ENCODE assay signal across 14 cellular contexts in genomic region chr1:147246910-147247655, GRCh38. TPM values are rescaled to one million over a fixed set of nuclear protein-coding genes. Genes with fewer than 3 reads are reported as not detected.
DNase-seq lines count a peak whose midpoint lies in the region; ATAC-seq and TF ChIP-seq lines count a peak whose summit lies in the region.
"Had no signal": no experiment of that assay in that cellular context is flagged by ENCODE, and none has a peak within 500 bp of the region (broad histone marks: within the 10 kb centered on the region; RNA-seq: fewer than 3 reads in every experiment).

No MANE protein-coding gene starts in this region.

- H3K4me1 ChIP-seq in BLaER1: peaks cover 56% of the 10 kb centered on the region
- H3K4me1 ChIP-seq in mesendoderm (ENCODE audit: control insufficient read depth, low read depth, low read length): peaks cover 5% of the 10 kb centered on the region

- H2BK120ac ChIP-seq in mesendoderm (ENCODE audit: low read depth, low read length): no peak overlapping the region

- no peak overlapping the region for H3K23ac ChIP-seq in mesendoderm (ENCODE audit: low read length)

- TF ChIP-seq CTCF in HL-60 (IDR thresholded peaks at IDR 0.05; ENCODE audit: insufficient read depth, low read length): no peak

- H3K4ac ChIP-seq in mesendoderm (ENCODE audit: low read depth, low read length): no peak overlapping the region

- H3K18ac ChIP-seq in mesendoderm (ENCODE audit: low read length): no peak overlapping the region

- H3K27me3 ChIP-seq in BLaER1 (no peaks in the 10 kb centered on the region), HL-60 (ENCODE audit: insufficient read depth, poor library complexity, severe bottlenecking) (no peaks in the 10 kb centered on the region), mesendoderm (ENCODE audit: insufficient read depth, low read length, poor library complexity) (no peaks in the 10 kb centered on the region)

- no peak overlapping the region for H3K56ac ChIP-seq in mesendoderm (ENCODE audit: low read length)

- H3K27ac ChIP-seq in BLaER1 (no peak overlapping the region), HL-60 (replicated peaks) (peak overlapping the region; percentile 69), mesendoderm (ENCODE audit: low read depth, low read length) (no peak overlapping the region)
- H3K27ac ChIP-seq: coronary artery, RWPE1 had no signal

- H4K8ac ChIP-seq in mesendoderm (ENCODE audit: low read depth, low read length): no peak overlapping the region

- peak overlapping the region; percentile 74 for H3K4me2 ChIP-seq in BLaER1
- no peak overlapping the region for H3K4me2 ChIP-seq in mesendoderm (ENCODE audit: low read length)

- ATAC-seq in GM18870 (IDR thresholded peaks at IDR 0.05; ENCODE audit: unreplicated experiment) (no peak), GM18502 (IDR thresholded peaks at IDR 0.05; ENCODE audit: poor library complexity, unreplicated experiment) (no peak), HG02981 (IDR thresholded peaks at IDR 0.05; ENCODE audit: unreplicated experiment) (no peak)

- peaks cover 14% of the 10 kb centered on the region; the same call in 1 of the 2 replicates for H3K9me3 ChIP-seq in BLaER1

- H3K4me3 ChIP-seq in BLaER1 (no peak overlapping the region), HL-60 (replicated peaks; ENCODE audit: insufficient read depth, low read length) (no peak overlapping the region), mesendoderm (ENCODE audit: low read length) (no peak overlapping the region)
- H3K4me3 ChIP-seq: coronary artery had no signal

- WGBS in mesendoderm (ENCODE audit: extremely low coverage, insufficient coverage, low lambda C conversion rate): no CpG with 5 or more reads among the region's 2 CpGs

- peaks cover 21% of the 10 kb centered on the region for H3K36me3 ChIP-seq in BLaER1
- no peaks in the 10 kb centered on the region for H3K36me3 ChIP-seq in mesendoderm (ENCODE audit: control insufficient read depth, insufficient read depth, low read length)

- H2BK5ac ChIP-seq in mesendoderm (ENCODE audit: low read length): no peak overlapping the region

- peaks cover 54% of the 10 kb centered on the region for H3K79me2 ChIP-seq in mesendoderm (ENCODE audit: control insufficient read depth, insufficient read depth, low read length)

- H4K5ac ChIP-seq in mesendoderm (ENCODE audit: low read length): no peak overlapping the region

- H3K79me1 ChIP-seq in mesendoderm (ENCODE audit: low read length): peaks cover 9% of the 10 kb centered on the region

- H2BK15ac ChIP-seq in mesendoderm (replicated peaks; ENCODE audit: low read depth): no peak overlapping the region

- peaks cover 83% of the 10 kb centered on the region for H4K20me1 ChIP-seq in BLaER1

- no peak overlapping the region for H2AK5ac ChIP-seq in mesendoderm (ENCODE audit: low read length)

- H3K9ac ChIP-seq in BLaER1 (no peak overlapping the region), mesendoderm (ENCODE audit: low read length) (no peak overlapping the region)

- DNase-seq in HL-60 (ENCODE audit: low read depth in 1 of 2, low spot score in 1 of 2) (peak; percentile 51 to 82), RPMI8226 (peak; percentile 64), mesendoderm (peak; percentile 25), NCI-H510A (lab: John Stamatoyannopoulos, UW) (no peak)
- DNase-seq: activated CD4-positive, alpha-beta T cell treated with anti-CD3 and anti-CD28 coated beads for 1 hour; activated naive CD4-positive, alpha-beta T cell treated with anti-CD3 and anti-CD28 coated beads, Interleukin-2, amount 10 ng/mL, durations not matched to agents 7 days and 5 days; foreskin melanocyte; NCI-H187 had no signal

RNA-seq across cellular contexts. Expression of gene CHD1L, which starts 4.6 kb away (rescaled TPM):
- 30.0 TPM for polyA plus RNA-seq in mesendoderm (2013, experiment 1 of 2)
- polyA plus RNA-seq in mesendoderm (2013, experiment 2 of 2): 29.2 TPM

RNA-seq across cellular contexts. Expression of gene FMO5, which starts 21.9 kb away (rescaled TPM):
- polyA plus RNA-seq in mesendoderm (2013, experiment 1 of 2): 0.22 TPM
- 0.11 TPM for polyA plus RNA-seq in mesendoderm (2013, experiment 2 of 2)
